In genomic region chr5:147935032-147935431, GRCh38 we compare ENCODE assay signal across 8 cellular contexts. TPM values are rescaled to one million over a fixed set of nuclear protein-coding genes. Genes with fewer than 3 reads are reported as not detected.
DNase-seq lines count a peak whose midpoint lies in the region; ATAC-seq and TF ChIP-seq lines count a peak whose summit lies in the region.

No MANE protein-coding gene starts in this region.

- intact Hi-C loops in CD14-positive monocyte (cut with micrococcal nuclease) (loop anchor here (5.0 to 10.0 kb wide), 3 partner anchors 48 to 80 kb away; no protein-coding TSS in a partner anchor), left ventricle myocardium inferior (cut with micrococcal nuclease) (no loop called here), thyroid gland (cut with DNase I) (loop anchor here (5.0 to 10.0 kb wide), 2 partner anchors 48 to 80 kb away; no protein-coding TSS in a partner anchor)

- no peak overlapping the region for H3K27ac Mint-ChIP-seq in CD14-positive monocyte

- no peak for ATAC-seq in HG03460 (IDR thresholded peaks at IDR 0.05; ENCODE audit: unreplicated experiment)

- 5 to 10% methylated on average over 3 of the region's 3 CpGs for WGBS in thyroid gland, 2 donors

- no peaks in the 10 kb centered on the region for H3K27me3 Mint-ChIP-seq in CD14-positive monocyte (ENCODE audit: low read depth in 3 of 3)

- no peaks in the 10 kb centered on the region for H3K27me3 ChIP-seq in left ventricle myocardium inferior (ENCODE audit: low read depth)
- no peaks in the 10 kb centered on the region for H3K27me3 ChIP-seq in thyroid gland

- peaks cover 0 to 2% (median 0%) of the 10 kb centered on the region in 7 donors for H3K9me3 Mint-ChIP-seq in CD14-positive monocyte

- no peak overlapping the region for H3K4me3 Mint-ChIP-seq in CD14-positive monocyte

- TF ChIP-seq CTCF in CD14-positive monocyte (IDR thresholded peaks at IDR 0.05) (peak; percentile 69), LNCaP clone FGC (IDR thresholded peaks at IDR 0.05; ENCODE audit: control insufficient read depth, extremely low read depth, insufficient read depth) (peak; percentile 79), left ventricle myocardium inferior (IDR thresholded peaks at IDR 0.05; ENCODE audit: borderline replicate concordance) (peak; percentile 61), thyroid gland (IDR thresholded peaks at IDR 0.05) (peak in 4 of 6 experiments; percentile 49 to 77 (median 62))

- H3K9me3 ChIP-seq in left ventricle myocardium inferior (replicated peaks) (no peaks in the 10 kb centered on the region), thyroid gland (no peaks in the 10 kb centered on the region)

- H3K27ac ChIP-seq in left ventricle myocardium inferior (replicated peaks) (no peak overlapping the region), thyroid gland (no peak overlapping the region)

- TF ChIP-seq POLR2A in thyroid gland (IDR thresholded peaks at IDR 0.05): no peak

- H3K36me3 ChIP-seq in left ventricle myocardium inferior (no peaks in the 10 kb centered on the region), thyroid gland (no peaks in the 10 kb centered on the region)

- peaks cover 17% of the 10 kb centered on the region for H3K4me1 Mint-ChIP-seq in CD14-positive monocyte

- DNase-seq in CD14-positive monocyte (ENCODE audit: low spot score) (no peak), LNCaP clone FGC (ENCODE audit: low read depth) (peak; percentile 46), SW480 (ENCODE audit: low spot score) (peak; percentile 58), left ventricle myocardium inferior (no peak), thyroid gland (no peak)
- no peak for DNase-seq in central memory CD4-positive, alpha-beta T cell
- no peak for DNase-seq in activated naive CD4-positive, alpha-beta T cell treated with anti-CD3 and anti-CD28 coated beads, Interleukin-2, amount 50 U/mL, for 16 hours

- no peaks in the 10 kb centered on the region for H3K4me1 ChIP-seq in left ventricle myocardium inferior
- no peaks in the 10 kb centered on the region for H3K4me1 ChIP-seq in thyroid gland

- H3K4me3 ChIP-seq in LNCaP clone FGC (ENCODE audit: low read depth, low read length): no peak overlapping the region
- no peak overlapping the region for H3K4me3 ChIP-seq in left ventricle myocardium inferior
- no peak overlapping the region for H3K4me3 ChIP-seq in thyroid gland (replicated peaks in 1 of 3)

- H3K36me3 Mint-ChIP-seq in CD14-positive monocyte: no peaks in the 10 kb centered on the region

RNA-seq across cellular contexts. Expression of gene C5orf46, which starts 28.7 kb away (rescaled TPM):
- not detected for polyA plus RNA-seq in CD14-positive monocyte
- total RNA-seq in left ventricle myocardium inferior (12.0 TPM), thyroid gland (not detected)

RNA-seq across cellular contexts. Expression of gene SCGB3A2, which starts 56.5 kb away (rescaled TPM):
- polyA plus RNA-seq in CD14-positive monocyte: 10 to 100 TPM in 1 of 2 donors, 1 to 10 TPM in 1; 9.3 to 15.9 TPM
- total RNA-seq in left ventricle myocardium inferior (not detected), thyroid gland (not detected)

Comparison
In these comparisons a context has a peak if more than half of its experiments do, and no peak if none do; other contexts are left out.
1. DNase-seq: peak in LNCaP clone FGC (single experiment) and SW480 (single experiment); none in CD14-positive monocyte (single experiment), left ventricle myocardium inferior (single experiment), thyroid gland (0 of 2), central memory CD4-positive, alpha-beta T cell (single experiment) and activated naive CD4-positive, alpha-beta T cell treated with anti-CD3 and anti-CD28 coated beads, Interleukin-2, amount 50 U/mL, for 16 hours (single experiment).
2. RNA of gene C5orf46, which starts 28.7 kb away (total RNA-seq): 12.0 TPM in left ventricle myocardium inferior (single experiment); not detected in thyroid gland; every median in the first group is over 10 times any median in the second.
3. Peak in every context shown above with its lines, with median percentiles within 50 percentile points of each other: CTCF ChIP-seq.